Comparison of ENCODE assay signal across 19 cellular contexts in genomic region chr11:122082203-122082602, GRCh38. TPM values are rescaled to one million over a fixed set of nuclear protein-coding genes. Genes with fewer than 3 reads are reported as not detected.
DNase-seq lines count a peak whose midpoint lies in the region; ATAC-seq and TF ChIP-seq lines count a peak whose summit lies in the region.
"Had no signal": no experiment of that assay in that cellular context is flagged by ENCODE, and none has a peak within 500 bp of the region (broad histone marks: within the 10 kb centered on the region; RNA-seq: fewer than 3 reads in every experiment).

No MANE protein-coding gene starts in this region.

- H3K4me3 Mint-ChIP-seq in HFFc6 (peak overlapping the region; percentile 23), brain (no peak overlapping the region)
- H3K4me3 Mint-ChIP-seq: CD4-positive, CD25-positive, alpha-beta regulatory T cell had no signal

- H3K9me3 Mint-ChIP-seq in HFFc6 = no peaks in the 10 kb centered on the region
- no peaks in the 10 kb centered on the region for H3K9me3 Mint-ChIP-seq in brain
- no peaks in the 10 kb centered on the region for H3K9me3 Mint-ChIP-seq in activated naive CD4-positive, alpha-beta T cell treated with anti-CD3 and anti-CD28 coated beads, Interleukin-2, amount 50 U/mL, for 72 hours

- DNase-seq in HFFc6 (peak; percentile 67), fibroblast of the aortic adventitia (ENCODE audit: low read depth) (peak; percentile 59)
- DNase-seq in activated naive CD4-positive, alpha-beta T cell treated with anti-CD3 and anti-CD28 coated beads, Interleukin-2, amount 50 U/mL, for 72 hours (ENCODE audit: low spot score in 2 of 2) = no peak
- DNase-seq: BE2C; CD4-positive, CD25-positive, alpha-beta regulatory T cell; DMS79 treated with DMSO at 0.1 percent for 48 hours; GOT3; HCEC 1CT; Karpas-422; NCI-H1694 treated with DMSO at 0.1 percent for 48 hours; NCI-H446; NCI-H526; OCI-M1; SJCRH30 had no signal

- TF ChIP-seq CTCF in HFFc6 (IDR thresholded peaks at IDR 0.05) (no peak), brain (conservative IDR thresholded peaks at IDR 0.05) (no peak), fibroblast of the aortic adventitia (IDR thresholded peaks at IDR 0.05; ENCODE audit: insufficient read depth, low read length) (no peak)

- H3K27ac Mint-ChIP-seq in HFFc6 (peak overlapping the region; percentile 73), brain (peak overlapping the region in 3 of 5 experiments; percentile 4 to 71 (median 55))
- no peak overlapping the region for H3K27ac Mint-ChIP-seq in activated naive CD4-positive, alpha-beta T cell treated with anti-CD3 and anti-CD28 coated beads, Interleukin-2, amount 50 U/mL, for 72 hours

- H3K27me3 Mint-ChIP-seq in HFFc6 (ENCODE audit: insufficient read depth) = peaks cover 26% of the 10 kb centered on the region
- H3K27me3 Mint-ChIP-seq in brain = no peaks in the 10 kb centered on the region

- H3K36me3 Mint-ChIP-seq in HFFc6 (ENCODE audit: low read depth) (peaks cover 54% of the 10 kb centered on the region), brain (peaks cover 15% of the 10 kb centered on the region)
- H3K36me3 Mint-ChIP-seq in activated naive CD4-positive, alpha-beta T cell treated with anti-CD3 and anti-CD28 coated beads, Interleukin-2, amount 50 U/mL, for 72 hours = no peaks in the 10 kb centered on the region
- H3K36me3 Mint-ChIP-seq: CD4-positive, CD25-positive, alpha-beta regulatory T cell had no signal

- peaks cover 85% of the 10 kb centered on the region for H3K4me1 Mint-ChIP-seq in HFFc6 (ENCODE audit: low read depth)
- peaks cover 55% of the 10 kb centered on the region for H3K4me1 Mint-ChIP-seq in brain
- H3K4me1 Mint-ChIP-seq: CD4-positive, CD25-positive, alpha-beta regulatory T cell had no signal

- no peak overlapping the region for H3K4me3 ChIP-seq in fibroblast of the aortic adventitia (ENCODE audit: low read depth, low read length)
- H3K4me3 ChIP-seq: A549, SJCRH30 had no signal

- ATAC-seq in activated naive CD4-positive, alpha-beta T cell treated with anti-CD3 and anti-CD28 coated beads, Interleukin-2, amount 50 U/mL, for 72 hours = no peak
- no peak for ATAC-seq in HG02798 (IDR thresholded peaks at IDR 0.05; ENCODE audit: poor library complexity, unreplicated experiment)
- ATAC-seq in GM21723 (IDR thresholded peaks at IDR 0.05; ENCODE audit: unreplicated experiment) = no peak
- ATAC-seq in HG03139 (IDR thresholded peaks at IDR 0.05; ENCODE audit: unreplicated experiment) = no peak
- ATAC-seq: A549 had no signal

RNA-seq across cellular contexts. Expression of gene BLID, which starts 33.8 kb away (rescaled TPM):
- total RNA-seq in HFFc6 (2021; fragmentation: NEBNext Ultra II Directional; extraction: Animal tissue kit (Norgen Biotek cat#: 25700)) = 1 to 10 TPM in 5 of 6 experiments, under 1 TPM in 1; 0.85 to 1.6 (median 1.2) TPM
- not detected for polyA plus RNA-seq in brain (ENCODE audit: insufficient read depth, low read depth, low replicate concordance)
- total RNA-seq in fibroblast of the aortic adventitia (ENCODE audit: low replicate concordance) = 2.1 and 30.6 TPM in 2 replicates
- not detected for total RNA-seq in activated naive CD4-positive, alpha-beta T cell treated with anti-CD3 and anti-CD28 coated beads, Interleukin-2, amount 50 U/mL, for 72 hours
- total RNA-seq: CD4-positive, CD25-positive, alpha-beta regulatory T cell; SJCRH30 had no signal
- polyA plus RNA-seq: CD4-positive, CD25-positive, alpha-beta regulatory T cell had no signal

Comparison
In these comparisons a context has a peak if more than half of its experiments do, and no peak if none do; other contexts are left out.
1. DNase-seq: peak in HFFc6 (single experiment) and fibroblast of the aortic adventitia (single experiment); none in activated naive CD4-positive, alpha-beta T cell treated with anti-CD3 and anti-CD28 coated beads, Interleukin-2, amount 50 U/mL, for 72 hours (0 of 2).
2. H3K27ac Mint-ChIP-seq: peak in HFFc6 (single experiment) and brain (3 of 5); none in activated naive CD4-positive, alpha-beta T cell treated with anti-CD3 and anti-CD28 coated beads, Interleukin-2, amount 50 U/mL, for 72 hours (0 of 2).